In genomic region chr11:13461291-13461690, GRCh38 we compare ENCODE assay signal across 1 cellular context.
TF ChIP-seq lines count a peak whose summit lies in the region.

No MANE protein-coding gene starts in this region.

TF ChIP-seq in K562, 482 proteins besides CTCF, POLR2A, EP300 and RAD21:
- TF ChIP-seq ZNF217 (CRISPR knock-in tag; IDR thresholded peaks at IDR 0.05) = no peak
- TF ChIP-seq RUNX1 (IDR thresholded peaks at IDR 0.05; ENCODE audit: low read depth) = no peak
- no peak for TF ChIP-seq GABPA (tag; conservative IDR thresholded peaks at IDR 0.05; ENCODE audit: low read depth)
- no peak for TF ChIP-seq YBX1 (IDR thresholded peaks at IDR 0.05)
- no peak for TF ChIP-seq SOX6 (IDR thresholded peaks at IDR 0.05)
- no peak for TF ChIP-seq ZNF586 (CRISPR knock-in tag; conservative IDR thresholded peaks at IDR 0.05)
- TF ChIP-seq, protein P1, sequence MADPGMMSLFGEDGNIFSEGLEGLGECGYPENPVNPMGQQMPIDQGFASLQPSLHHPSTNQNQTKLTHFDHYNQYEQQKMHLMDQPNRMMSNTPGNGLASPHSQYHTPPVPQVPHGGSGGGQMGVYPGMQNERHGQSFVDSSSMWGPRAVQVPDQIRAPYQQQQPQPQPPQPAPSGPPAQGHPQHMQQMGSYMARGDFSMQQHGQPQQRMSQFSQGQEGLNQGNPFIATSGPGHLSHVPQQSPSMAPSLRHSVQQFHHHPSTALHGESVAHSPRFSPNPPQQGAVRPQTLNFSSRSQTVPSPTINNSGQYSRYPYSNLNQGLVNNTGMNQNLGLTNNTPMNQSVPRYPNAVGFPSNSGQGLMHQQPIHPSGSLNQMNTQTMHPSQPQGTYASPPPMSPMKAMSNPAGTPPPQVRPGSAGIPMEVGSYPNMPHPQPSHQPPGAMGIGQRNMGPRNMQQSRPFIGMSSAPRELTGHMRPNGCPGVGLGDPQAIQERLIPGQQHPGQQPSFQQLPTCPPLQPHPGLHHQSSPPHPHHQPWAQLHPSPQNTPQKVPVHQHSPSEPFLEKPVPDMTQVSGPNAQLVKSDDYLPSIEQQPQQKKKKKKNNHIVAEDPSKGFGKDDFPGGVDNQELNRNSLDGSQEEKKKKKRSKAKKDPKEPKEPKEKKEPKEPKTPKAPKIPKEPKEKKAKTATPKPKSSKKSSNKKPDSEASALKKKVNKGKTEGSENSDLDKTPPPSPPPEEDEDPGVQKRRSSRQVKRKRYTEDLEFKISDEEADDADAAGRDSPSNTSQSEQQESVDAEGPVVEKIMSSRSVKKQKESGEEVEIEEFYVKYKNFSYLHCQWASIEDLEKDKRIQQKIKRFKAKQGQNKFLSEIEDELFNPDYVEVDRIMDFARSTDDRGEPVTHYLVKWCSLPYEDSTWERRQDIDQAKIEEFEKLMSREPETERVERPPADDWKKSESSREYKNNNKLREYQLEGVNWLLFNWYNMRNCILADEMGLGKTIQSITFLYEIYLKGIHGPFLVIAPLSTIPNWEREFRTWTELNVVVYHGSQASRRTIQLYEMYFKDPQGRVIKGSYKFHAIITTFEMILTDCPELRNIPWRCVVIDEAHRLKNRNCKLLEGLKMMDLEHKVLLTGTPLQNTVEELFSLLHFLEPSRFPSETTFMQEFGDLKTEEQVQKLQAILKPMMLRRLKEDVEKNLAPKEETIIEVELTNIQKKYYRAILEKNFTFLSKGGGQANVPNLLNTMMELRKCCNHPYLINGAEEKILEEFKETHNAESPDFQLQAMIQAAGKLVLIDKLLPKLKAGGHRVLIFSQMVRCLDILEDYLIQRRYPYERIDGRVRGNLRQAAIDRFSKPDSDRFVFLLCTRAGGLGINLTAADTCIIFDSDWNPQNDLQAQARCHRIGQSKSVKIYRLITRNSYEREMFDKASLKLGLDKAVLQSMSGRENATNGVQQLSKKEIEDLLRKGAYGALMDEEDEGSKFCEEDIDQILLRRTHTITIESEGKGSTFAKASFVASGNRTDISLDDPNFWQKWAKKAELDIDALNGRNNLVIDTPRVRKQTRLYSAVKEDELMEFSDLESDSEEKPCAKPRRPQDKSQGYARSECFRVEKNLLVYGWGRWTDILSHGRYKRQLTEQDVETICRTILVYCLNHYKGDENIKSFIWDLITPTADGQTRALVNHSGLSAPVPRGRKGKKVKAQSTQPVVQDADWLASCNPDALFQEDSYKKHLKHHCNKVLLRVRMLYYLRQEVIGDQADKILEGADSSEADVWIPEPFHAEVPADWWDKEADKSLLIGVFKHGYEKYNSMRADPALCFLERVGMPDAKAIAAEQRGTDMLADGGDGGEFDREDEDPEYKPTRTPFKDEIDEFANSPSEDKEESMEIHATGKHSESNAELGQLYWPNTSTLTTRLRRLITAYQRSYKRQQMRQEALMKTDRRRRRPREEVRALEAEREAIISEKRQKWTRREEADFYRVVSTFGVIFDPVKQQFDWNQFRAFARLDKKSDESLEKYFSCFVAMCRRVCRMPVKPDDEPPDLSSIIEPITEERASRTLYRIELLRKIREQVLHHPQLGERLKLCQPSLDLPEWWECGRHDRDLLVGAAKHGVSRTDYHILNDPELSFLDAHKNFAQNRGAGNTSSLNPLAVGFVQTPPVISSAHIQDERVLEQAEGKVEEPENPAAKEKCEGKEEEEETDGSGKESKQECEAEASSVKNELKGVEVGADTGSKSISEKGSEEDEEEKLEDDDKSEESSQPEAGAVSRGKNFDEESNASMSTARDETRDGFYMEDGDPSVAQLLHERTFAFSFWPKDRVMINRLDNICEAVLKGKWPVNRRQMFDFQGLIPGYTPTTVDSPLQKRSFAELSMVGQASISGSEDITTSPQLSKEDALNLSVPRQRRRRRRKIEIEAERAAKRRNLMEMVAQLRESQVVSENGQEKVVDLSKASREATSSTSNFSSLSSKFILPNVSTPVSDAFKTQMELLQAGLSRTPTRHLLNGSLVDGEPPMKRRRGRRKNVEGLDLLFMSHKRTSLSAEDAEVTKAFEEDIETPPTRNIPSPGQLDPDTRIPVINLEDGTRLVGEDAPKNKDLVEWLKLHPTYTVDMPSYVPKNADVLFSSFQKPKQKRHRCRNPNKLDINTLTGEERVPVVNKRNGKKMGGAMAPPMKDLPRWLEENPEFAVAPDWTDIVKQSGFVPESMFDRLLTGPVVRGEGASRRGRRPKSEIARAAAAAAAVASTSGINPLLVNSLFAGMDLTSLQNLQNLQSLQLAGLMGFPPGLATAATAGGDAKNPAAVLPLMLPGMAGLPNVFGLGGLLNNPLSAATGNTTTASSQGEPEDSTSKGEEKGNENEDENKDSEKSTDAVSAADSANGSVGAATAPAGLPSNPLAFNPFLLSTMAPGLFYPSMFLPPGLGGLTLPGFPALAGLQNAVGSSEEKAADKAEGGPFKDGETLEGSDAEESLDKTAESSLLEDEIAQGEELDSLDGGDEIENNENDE (IDR thresholded peaks at IDR 0.05; ENCODE audit: low read depth, low read length) = no peak
- no peak for TF ChIP-seq HOXB6 (CRISPR knock-in tag; IDR thresholded peaks at IDR 0.05; ENCODE audit: borderline replicate concordance)
- TF ChIP-seq, protein P2, sequence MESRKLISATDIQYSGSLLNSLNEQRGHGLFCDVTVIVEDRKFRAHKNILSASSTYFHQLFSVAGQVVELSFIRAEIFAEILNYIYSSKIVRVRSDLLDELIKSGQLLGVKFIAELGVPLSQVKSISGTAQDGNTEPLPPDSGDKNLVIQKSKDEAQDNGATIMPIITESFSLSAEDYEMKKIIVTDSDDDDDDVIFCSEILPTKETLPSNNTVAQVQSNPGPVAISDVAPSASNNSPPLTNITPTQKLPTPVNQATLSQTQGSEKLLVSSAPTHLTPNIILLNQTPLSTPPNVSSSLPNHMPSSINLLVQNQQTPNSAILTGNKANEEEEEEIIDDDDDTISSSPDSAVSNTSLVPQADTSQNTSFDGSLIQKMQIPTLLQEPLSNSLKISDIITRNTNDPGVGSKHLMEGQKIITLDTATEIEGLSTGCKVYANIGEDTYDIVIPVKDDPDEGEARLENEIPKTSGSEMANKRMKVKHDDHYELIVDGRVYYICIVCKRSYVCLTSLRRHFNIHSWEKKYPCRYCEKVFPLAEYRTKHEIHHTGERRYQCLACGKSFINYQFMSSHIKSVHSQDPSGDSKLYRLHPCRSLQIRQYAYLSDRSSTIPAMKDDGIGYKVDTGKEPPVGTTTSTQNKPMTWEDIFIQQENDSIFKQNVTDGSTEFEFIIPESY (CRISPR knock-in tag; IDR thresholded peaks at IDR 0.05) = no peak
- no peak for TF ChIP-seq POLR3A (IDR thresholded peaks at IDR 0.05; ENCODE audit: borderline replicate concordance, extremely low read depth, insufficient read depth, insufficient read length)
- TF ChIP-seq SAP30 (IDR thresholded peaks at IDR 0.05; ENCODE audit: borderline replicate concordance, insufficient read depth, low read depth, low read length, poor library complexity, severe bottlenecking) = no peak
- TF ChIP-seq PTTG1 (tag; IDR thresholded peaks at IDR 0.05; ENCODE audit: low read depth) = no peak
- no peak for TF ChIP-seq ZNF780A (CRISPR knock-in tag; IDR thresholded peaks at IDR 0.05)
- no peak for TF ChIP-seq KDM2B (CRISPR knock-in tag; IDR thresholded peaks at IDR 0.05)
- no peak for TF ChIP-seq ZNF766 (CRISPR knock-in tag; conservative IDR thresholded peaks at IDR 0.05)
TF ChIP-seq in K562: peak in this region for 0.
